In genomic region chr2:217756375-217757107, GRCh38 we compare ENCODE assay signal across 9 cellular contexts.
DNase-seq lines count a peak whose midpoint lies in the region; ATAC-seq lines count a peak whose summit lies in the region.
"Had no signal": no experiment of that assay in that cellular context is flagged by ENCODE, and none has a peak within 500 bp of the region (broad histone marks: within the 10 kb centered on the region; RNA-seq: fewer than 3 reads in every experiment).

No MANE protein-coding gene starts in this region.

- peak overlapping the region; percentile 35 for H3K9ac ChIP-seq in mesendoderm (ENCODE audit: low read length)
- H3K9ac ChIP-seq: BLaER1 treated with 17β-estradiol and CSF1 and Interleukin-3, amounts not matched to agents 10 nM and 100 nM had no signal

- no peaks in the 10 kb centered on the region for H3K27me3 ChIP-seq in mesendoderm (ENCODE audit: insufficient read depth, low read length, poor library complexity)

- WGBS in mesendoderm (ENCODE audit: extremely low coverage, insufficient coverage, low lambda C conversion rate): no CpG with 5 or more reads among the region's 34 CpGs

- H2BK5ac ChIP-seq in mesendoderm (ENCODE audit: low read length): no peak overlapping the region

- H2AK5ac ChIP-seq in mesendoderm (ENCODE audit: low read length): no peak overlapping the region

- no peak overlapping the region for H4K5ac ChIP-seq in mesendoderm (ENCODE audit: low read length)

- H3K4me3 ChIP-seq in mesendoderm (ENCODE audit: low read length): no peak overlapping the region
- H3K4me3 ChIP-seq: BLaER1 treated with 17β-estradiol and CSF1 and Interleukin-3, amounts not matched to agents 10 nM and 100 nM had no signal

- H3K4me2 ChIP-seq in mesendoderm (ENCODE audit: low read length): peak overlapping the region; percentile 39

- DNase-seq in DMS53 (lab: John Stamatoyannopoulos, UW): peak; percentile 23
- DNase-seq in DMS53 treated with DMSO at 0.1 percent for 48 hours (lab: John Stamatoyannopoulos, UW; ENCODE audit: unreplicated experiment): no peak
- DNase-seq in NCI-H1092 treated with DMSO at 0.1 percent for 48 hours (lab: John Stamatoyannopoulos, UW): peak; percentile 2
- peak; percentile 24 to 33 for DNase-seq in activated CD8-positive, alpha-beta memory T cell treated with anti-CD3 and anti-CD28 coated beads for 4 hours (ENCODE audit: low read depth in 2 of 2)
- DNase-seq in effector CD8-positive, alpha-beta T cell (lab: John Stamatoyannopoulos, UW): peak; percentile 67
- peak; percentile 83 for DNase-seq in mesendoderm
- DNase-seq in stimulated activated CD8-positive, alpha-beta memory T cell treated with anti-CD3 and anti-CD28 coated beads, Interleukin-15, amount 100 ng/mL, for 48 hours (ENCODE audit: low read depth in 2 of 2): peak; percentile 59 to 67

- H3K4me1 ChIP-seq in mesendoderm (ENCODE audit: control insufficient read depth, low read depth, low read length): no peaks in the 10 kb centered on the region

- no peak overlapping the region for H3K18ac ChIP-seq in mesendoderm (ENCODE audit: low read length)

- H2BK15ac ChIP-seq in mesendoderm (replicated peaks; ENCODE audit: low read depth): no peak overlapping the region

- H3K23ac ChIP-seq in mesendoderm (ENCODE audit: low read length): no peak overlapping the region

- H3K79me1 ChIP-seq in mesendoderm (ENCODE audit: low read length): no peaks in the 10 kb centered on the region

- no peak for ATAC-seq in HG03571 (IDR thresholded peaks at IDR 0.05; ENCODE audit: unreplicated experiment)

- H2BK120ac ChIP-seq in mesendoderm (ENCODE audit: low read depth, low read length): no peak overlapping the region

- H3K27ac ChIP-seq in mesendoderm (ENCODE audit: low read depth, low read length): no peak overlapping the region
- H3K27ac ChIP-seq: BLaER1 treated with 17β-estradiol and CSF1 and Interleukin-3, amounts not matched to agents 10 nM and 100 nM had no signal

- no peak overlapping the region for H3K4ac ChIP-seq in mesendoderm (ENCODE audit: low read depth, low read length)

- no peaks in the 10 kb centered on the region for H3K79me2 ChIP-seq in mesendoderm (ENCODE audit: control insufficient read depth, insufficient read depth, low read length)

- no peaks in the 10 kb centered on the region for H3K36me3 ChIP-seq in mesendoderm (ENCODE audit: control insufficient read depth, insufficient read depth, low read length)
- H3K36me3 ChIP-seq: BLaER1 treated with 17β-estradiol and CSF1 and Interleukin-3, amounts not matched to agents 10 nM and 100 nM had no signal

- H4K8ac ChIP-seq in mesendoderm (ENCODE audit: low read depth, low read length): no peak overlapping the region

- H3K56ac ChIP-seq in mesendoderm (ENCODE audit: low read length): peak overlapping the region; percentile 75
